ENCODE assay signal across 23 cellular contexts in genomic region chr15:100256985-100257650, GRCh38.
DNase-seq lines count a peak whose midpoint lies in the region; ATAC-seq and TF ChIP-seq lines count a peak whose summit lies in the region.
"Had no signal": no experiment of that assay in that cellular context is flagged by ENCODE, and none has a peak within 500 bp of the region (broad histone marks: within the 10 kb centered on the region; RNA-seq: fewer than 3 reads in every experiment).

No MANE protein-coding gene starts in this region.

- H3K79me1 ChIP-seq in IMR-90 (ENCODE audit: low read depth in 1 of 2, low read length in 2 of 2) = no peaks in the 10 kb centered on the region

- TF ChIP-seq POLR2A in IMR-90 (IDR thresholded peaks at IDR 0.05; ENCODE audit: low read depth, low read length) = no peak
- TF ChIP-seq POLR2A in esophagus muscularis mucosa (IDR thresholded peaks at IDR 0.05; ENCODE audit: low read depth) = no peak

- H2BK20ac ChIP-seq in IMR-90 (ENCODE audit: low read depth, low read length) = no peak overlapping the region

- H3K14ac ChIP-seq in IMR-90 (replicated peaks; ENCODE audit: low read depth, low read length) = no peak overlapping the region

- H3K36me3 ChIP-seq in IMR-90 (ENCODE audit: control insufficient read depth, insufficient read depth, low read length) = no peaks in the 10 kb centered on the region
- peaks cover 0 to 20% (median 0%) of the 10 kb centered on the region in 4 donors for H3K36me3 ChIP-seq in esophagus muscularis mucosa
- H3K36me3 ChIP-seq: BLaER1 had no signal

- H3K4me2 ChIP-seq in IMR-90 (ENCODE audit: low read depth, low read length) = no peak overlapping the region
- H3K4me2 ChIP-seq: BLaER1, KMS-11 had no signal

- peak overlapping the region; percentile 42 for H2AK9ac ChIP-seq in IMR-90 (replicated peaks; ENCODE audit: low read depth, low read length, poor library complexity)

- no peak overlapping the region for H2BK5ac ChIP-seq in IMR-90 (ENCODE audit: low read depth, low read length, poor library complexity, severe bottlenecking)

- H3K27me3 ChIP-seq in IMR-90 (ENCODE audit: control insufficient read depth, insufficient read depth, low read length) (no peaks in the 10 kb centered on the region), esophagus muscularis mucosa (no peaks in the 10 kb centered on the region)
- H3K27me3 ChIP-seq: BLaER1 had no signal

- no peak overlapping the region for H3K23ac ChIP-seq in IMR-90 (ENCODE audit: low read depth, low read length)

- H3K4me1 ChIP-seq in IMR-90 (ENCODE audit: control insufficient read depth, insufficient read depth, low read length) (no peaks in the 10 kb centered on the region), esophagus muscularis mucosa (no peaks in the 10 kb centered on the region)

- peaks cover 2% of the 10 kb centered on the region in 2 donors for H3K9me3 Mint-ChIP-seq in activated T-cell treated with anti-CD3 and anti-CD28 coated beads, Interleukin-2, amount 50 U/mL, for 72 hours
- H3K9me3 Mint-ChIP-seq in type B pancreatic cell = peaks cover 12% of the 10 kb centered on the region

- TF ChIP-seq RAD21 in IMR-90 (IDR thresholded peaks at IDR 0.05; ENCODE audit: low read length) = no peak

- dilution Hi-C loops in IMR-90 (cut with HindIII; ENCODE audit: low sequenced_read_pairs, unreplicated experiment) = no loop called here

- no peak overlapping the region for H3K4me3 Mint-ChIP-seq in activated T-cell treated with anti-CD3 and anti-CD28 coated beads, Interleukin-2, amount 50 U/mL, for 72 hours
- H3K4me3 Mint-ChIP-seq in type B pancreatic cell = no peak overlapping the region
- H3K4me3 Mint-ChIP-seq: CD4-positive, CD25-positive, alpha-beta regulatory T cell had no signal

- H3K27ac Mint-ChIP-seq in activated T-cell treated with anti-CD3 and anti-CD28 coated beads, Interleukin-2, amount 50 U/mL, for 72 hours = no peak overlapping the region
- no peak overlapping the region for H3K27ac Mint-ChIP-seq in type B pancreatic cell
- H3K27ac Mint-ChIP-seq: CD4-positive, CD25-positive, alpha-beta regulatory T cell had no signal

- H3K4ac ChIP-seq in IMR-90 (ENCODE audit: low read depth, low read length) = no peak overlapping the region

- BruUV-seq in IMR-90 (replicated peaks; lab: Mats Ljungman, UMichigan) = no TSS peak

- H3K18ac ChIP-seq in IMR-90 (ENCODE audit: low read depth, low read length) = no peak overlapping the region

- H3K56ac ChIP-seq in IMR-90 (ENCODE audit: extremely low read depth, insufficient read depth, low read length) = no peak overlapping the region

- H3K36me3 Mint-ChIP-seq in activated T-cell treated with anti-CD3 and anti-CD28 coated beads, Interleukin-2, amount 50 U/mL, for 72 hours (ENCODE audit: insufficient read depth in 2 of 2) = peaks cover 0 to 2% of the 10 kb centered on the region in 2 donors
- peaks cover 9% of the 10 kb centered on the region for H3K36me3 Mint-ChIP-seq in type B pancreatic cell

- no peak overlapping the region for H4K91ac ChIP-seq in IMR-90 (ENCODE audit: insufficient read depth, low read depth, low read length)

- POLR2A ChIA-PET in IMR-90 (lab: Charles Lee; ENCODE audit: unreplicated experiment) = no interaction called here

- no peak overlapping the region for H2BK120ac ChIP-seq in IMR-90 (ENCODE audit: low read depth, low read length)

- CTCF ChIA-PET in IMR-90 (lab: Yijun Ruan, JAX) = no interaction called here

- in situ Hi-C loops in IMR-90 (cut with MboI; ENCODE audit: low sequenced_read_pairs) = no loop called here

- peak; percentile 5 for DNase-seq in activated T-cell treated with anti-CD3 and anti-CD28 coated beads, Interleukin-2, amount 50 U/mL, for 1 hour
- DNase-seq in activated T-cell treated with anti-CD3 and anti-CD28 coated beads, Interleukin-2, amount 50 U/mL, for 72 hours = no peak
- DNase-seq in IMR-90 (no peak), iPS-NIHi7 (ENCODE audit: extremely low spot score) (peak; percentile 4), type B pancreatic cell (ENCODE audit: extremely low spot score, unreplicated experiment) (peak; percentile 56), KG1 (lab: John Stamatoyannopoulos, UW) (no peak), esophagus muscularis mucosa (ENCODE audit: extremely low spot score) (no peak)
- DNase-seq: 8988T; ACHN; CD4-positive, CD25-positive, alpha-beta regulatory T cell; GOT3; HCEC 1CT; MM.1S; NCI-H2029; NCI-H446; NCI-H524 treated with DMSO at 0.1 percent for 48 hours; NCI-H774; NK-92 treated with Interleukin-12 subunit alpha and Interleukin-12 subunit beta, amount 100 ng/mL, for 24 hours; PC-3 had no signal

- H4K5ac ChIP-seq in IMR-90 (ENCODE audit: low read depth, low read length) = no peak overlapping the region

- H3K4me3 ChIP-seq in IMR-90 (ENCODE audit: insufficient read depth, low read depth, low read length) = no peak overlapping the region
- H3K4me3 ChIP-seq in esophagus muscularis mucosa = no peak overlapping the region
- H3K4me3 ChIP-seq: BLaER1, GM12878 had no signal

- no peak for TF ChIP-seq CTCF in IMR-90 (conservative IDR thresholded peaks at IDR 0.05; ENCODE audit: low read depth, low read length)
- TF ChIP-seq CTCF in type B pancreatic cell (conservative IDR thresholded peaks at IDR 0.05) = no peak
- no peak for TF ChIP-seq CTCF in esophagus muscularis mucosa (IDR thresholded peaks at IDR 0.05)

- no peak overlapping the region for H2BK15ac ChIP-seq in IMR-90 (ENCODE audit: low read depth, low read length)

- 76% methylated on average over 8 of the region's 19 CpGs; no CpG with 5 or more reads in 1 of the 2 experiments for WGBS in IMR-90 (ENCODE audit: extremely low coverage in 2 of 2, insufficient read length in 1 of 2), 2 experiments
- 84% methylated on average over 19 of the region's 19 CpGs for WGBS in esophagus muscularis mucosa

- H3K4me1 Mint-ChIP-seq in activated T-cell treated with anti-CD3 and anti-CD28 coated beads, Interleukin-2, amount 50 U/mL, for 72 hours (ENCODE audit: low read depth) = no peaks in the 10 kb centered on the region
- no peaks in the 10 kb centered on the region for H3K4me1 Mint-ChIP-seq in type B pancreatic cell (ENCODE audit: unreplicated experiment)

- no peak overlapping the region for H2AK5ac ChIP-seq in IMR-90 (ENCODE audit: low read depth, low read length)

- intact Hi-C loops in IMR-90 (cut with micrococcal nuclease) (no loop called here), esophagus muscularis mucosa (cut with DNase I) (no loop called here)

- H4K8ac ChIP-seq in IMR-90 (ENCODE audit: low read depth in 2 of 2, low read length in 2 of 2) = no peak overlapping the region

- no peaks in the 10 kb centered on the region for H4K20me1 ChIP-seq in IMR-90 (ENCODE audit: insufficient read depth, low read length)
- H4K20me1 ChIP-seq: BLaER1 had no signal

- no peak for TF ChIP-seq EP300 in esophagus muscularis mucosa (IDR thresholded peaks at IDR 0.05)

- H3K9me3 ChIP-seq in IMR-90 (ENCODE audit: control insufficient read depth, insufficient read depth, low read length) = peaks cover 47% of the 10 kb centered on the region
- H3K9me3 ChIP-seq in esophagus muscularis mucosa = no peaks in the 10 kb centered on the region

- H3K9me1 ChIP-seq in IMR-90 (ENCODE audit: insufficient read depth, low read length) = no peaks in the 10 kb centered on the region

- ATAC-seq in activated T-cell treated with anti-CD3 and anti-CD28 coated beads, Interleukin-2, amount 50 U/mL, for 72 hours (replicated peaks in 1 of 2) = no peak
- ATAC-seq in IMR-90 (ENCODE audit: low read depth) (no peak), GM18498 (IDR thresholded peaks at IDR 0.05; ENCODE audit: unreplicated experiment) (no peak)
- ATAC-seq: GM12878, PC-3 had no signal

- no peak overlapping the region for H3K27ac ChIP-seq in IMR-90 (ENCODE audit: insufficient read depth, low read length)
- H3K27ac ChIP-seq in esophagus muscularis mucosa (replicated peaks in 1 of 4) = no peak overlapping the region
- H3K27ac ChIP-seq: BLaER1, KMS-11 had no signal

- peak overlapping the region; percentile 21 for H2AFZ ChIP-seq in IMR-90 (replicated peaks; ENCODE audit: low read length, poor library complexity)

- no peak overlapping the region for H3K9ac ChIP-seq in IMR-90 (ENCODE audit: low read depth, low read length)
- H3K9ac ChIP-seq: BLaER1, KMS-11 had no signal

- H3K27me3 Mint-ChIP-seq in activated T-cell treated with anti-CD3 and anti-CD28 coated beads, Interleukin-2, amount 50 U/mL, for 72 hours (ENCODE audit: low read depth) = no peaks in the 10 kb centered on the region
- H3K27me3 Mint-ChIP-seq in type B pancreatic cell = no peaks in the 10 kb centered on the region
- H3K27me3 Mint-ChIP-seq: CD4-positive, CD25-positive, alpha-beta regulatory T cell had no signal

TF ChIP-seq in IMR-90, 13 proteins besides CTCF, POLR2A, EP300 and RAD21 (continues in another document):
- TF ChIP-seq RCOR1 (IDR thresholded peaks at IDR 0.05; ENCODE audit: insufficient replicate concordance, low read length) (no peak), MXI1 (IDR thresholded peaks at IDR 0.05; ENCODE audit: borderline replicate concordance, low read depth, low read length) (no peak), MAZ (IDR thresholded peaks at IDR 0.05; ENCODE audit: borderline replicate concordance, low read depth, low read length) (no peak), CEBPB (IDR thresholded peaks at IDR 0.05; ENCODE audit: low read depth, low read length) (no peak), ELK1 (IDR thresholded peaks at IDR 0.05; ENCODE audit: borderline replicate concordance, low read depth, low read length) (no peak), NFE2L2 (IDR thresholded peaks at IDR 0.05; ENCODE audit: low read depth, low read length) (no peak), CHD1 (IDR thresholded peaks at IDR 0.05; ENCODE audit: low read depth, low read length) (no peak), MAFK (IDR thresholded peaks at IDR 0.05; ENCODE audit: low read depth, low read length) (no peak), BHLHE40 (IDR thresholded peaks at IDR 0.05; ENCODE audit: low read depth, low read length) (no peak), SMC3 (IDR thresholded peaks at IDR 0.05; ENCODE audit: low read depth, low read length) (no peak), RFX5 (IDR thresholded peaks at IDR 0.05; ENCODE audit: low read depth, low read length) (no peak), FOS (IDR thresholded peaks at IDR 0.05; ENCODE audit: low read depth, low read length) (no peak)

Comparison
In these comparisons a context has a peak if more than half of its experiments do, and no peak if none do; other contexts are left out.
1. DNase-seq: peak in activated T-cell treated with anti-CD3 and anti-CD28 coated beads, Interleukin-2, amount 50 U/mL, for 1 hour (single experiment), iPS-NIHi7 (single experiment) and type B pancreatic cell (single experiment); none in activated T-cell treated with anti-CD3 and anti-CD28 coated beads, Interleukin-2, amount 50 U/mL, for 72 hours (0 of 2), IMR-90 (single experiment), KG1 (single experiment) and esophagus muscularis mucosa (single experiment).